In genomic region chr7:108009873-108010272, GRCh38 we compare ENCODE assay signal across 23 cellular contexts. TPM values are rescaled to one million over a fixed set of nuclear protein-coding genes. Genes with fewer than 3 reads are reported as not detected.
"Had no signal": no experiment of that assay in that cellular context is flagged by ENCODE, and none has a peak within 500 bp of the region (broad histone marks: within the 10 kb centered on the region; RNA-seq: fewer than 3 reads in every experiment).

No MANE protein-coding gene starts in this region.

- H3K36me3 Mint-ChIP-seq: activated naive CD8-positive, alpha-beta T cell treated with anti-CD3 and anti-CD28 coated beads, Interleukin-2, amount 10 ng/mL, durations not matched to agents 7 days and 5 days; mesothelial cell of epicardium; naive thymus-derived CD8-positive, alpha-beta T cell; stimulated activated naive B cell treated with anti-CD40 and anti-IgM and Interleukin-4, amounts not matched to agents 10 μg/mL and 1 μg/mL and 100 μg/mL, for 72 hours; WTC11 had no signal

- H3K9me3 ChIP-seq: breast epithelium, gastroesophageal sphincter, heart left ventricle, left lung had no signal

- H3K36me3 ChIP-seq: breast epithelium, gastroesophageal sphincter, heart left ventricle, left lung had no signal

- H3K9me3 Mint-ChIP-seq: activated naive CD8-positive, alpha-beta T cell treated with anti-CD3 and anti-CD28 coated beads, Interleukin-2, amount 10 ng/mL, durations not matched to agents 7 days and 5 days; central memory CD8-positive, alpha-beta T cell; effector memory CD8-positive, alpha-beta T cell; mesothelial cell of epicardium; stimulated activated naive B cell treated with anti-CD40 and anti-IgM and Interleukin-4, amounts not matched to agents 10 μg/mL and 1 μg/mL and 100 μg/mL, for 72 hours; WTC11 had no signal

- H3K27ac Mint-ChIP-seq: activated naive CD8-positive, alpha-beta T cell treated with anti-CD3 and anti-CD28 coated beads, Interleukin-2, amount 10 ng/mL, durations not matched to agents 7 days and 5 days; effector memory CD8-positive, alpha-beta T cell; naive thymus-derived CD8-positive, alpha-beta T cell; stimulated activated naive B cell treated with anti-CD40 and anti-IgM and Interleukin-4, amounts not matched to agents 10 μg/mL and 1 μg/mL and 100 μg/mL, for 72 hours; WTC11 had no signal

- H3K4me1 ChIP-seq: breast epithelium, left lung had no signal

- DNase-seq: activated CD4-positive, alpha-beta T cell treated with anti-CD3 and anti-CD28 coated beads, Interleukin-2, amount 50 U/mL, for 4 hours; activated naive CD4-positive, alpha-beta T cell treated with Interleukin-2 at 50 U/mL for 16 hours; activated naive CD8-positive, alpha-beta T cell treated with anti-CD3 and anti-CD28 coated beads, Interleukin-2, amount 10 ng/mL, durations not matched to agents 7 days and 5 days; activated T-cell treated with anti-CD3 and anti-CD28 coated beads, Interleukin-2, amount 50 U/mL, for 48 hours; amniotic stem cell; dorsolateral prefrontal cortex; effector memory CD8-positive, alpha-beta T cell; heart left ventricle; islet precursor cell; left lung; naive thymus-derived CD8-positive, alpha-beta T cell; retina; stimulated activated CD4-positive, alpha-beta T cell treated with anti-CD3 and anti-CD28 coated beads, Interleukin-2, amount 100 ng/mL, for 48 hours; stimulated activated CD8-positive, alpha-beta memory T cell treated with anti-CD3 and anti-CD28 coated beads, Interleukin-4, amount 100 ng/mL, for 48 hours; stimulated activated naive B cell treated with anti-CD40 and anti-IgM and Interleukin-4, amounts not matched to agents 10 μg/mL and 1 μg/mL and 100 μg/mL, for 72 hours; T-helper 9 cell; trophoblast cell had no signal

- H3K27ac ChIP-seq: breast epithelium, dorsolateral prefrontal cortex, left lung had no signal

- H3K27me3 ChIP-seq: breast epithelium, gastroesophageal sphincter had no signal

- H3K4me1 Mint-ChIP-seq: central memory CD8-positive, alpha-beta T cell had no signal

- ATAC-seq: effector memory CD8-positive, alpha-beta T cell; gastroesophageal sphincter; left lung; naive thymus-derived CD8-positive, alpha-beta T cell; WTC11 had no signal

- H3K4me3 Mint-ChIP-seq: activated naive CD8-positive, alpha-beta T cell treated with anti-CD3 and anti-CD28 coated beads, Interleukin-2, amount 10 ng/mL, durations not matched to agents 7 days and 5 days; central memory CD8-positive, alpha-beta T cell; effector memory CD8-positive, alpha-beta T cell; mesothelial cell of epicardium; naive thymus-derived CD8-positive, alpha-beta T cell; stimulated activated naive B cell treated with anti-CD40 and anti-IgM and Interleukin-4, amounts not matched to agents 10 μg/mL and 1 μg/mL and 100 μg/mL, for 72 hours; WTC11 had no signal

- H3K4me3 ChIP-seq: breast epithelium, dorsolateral prefrontal cortex, gastroesophageal sphincter, heart left ventricle, left lung had no signal

RNA-seq across cellular contexts. Expression of gene LAMB1, which starts 6.9 kb away (rescaled TPM):
- total RNA-seq: activated naive CD8-positive, alpha-beta T cell treated with anti-CD3 and anti-CD28 coated beads, Interleukin-2, amount 10 ng/mL, durations not matched to agents 7 days and 5 days; T-helper 1 cell treated with Interleukin-12 subunit alpha and Interleukin-12 subunit beta and Interleukin-4 antibody, amounts not matched to agents 30 ng/mL and 1 ng/mL, for 36 hours had no signal
